ENCODE assay signal across 1 cellular context in genomic region chr6:86712039-86712438, GRCh38.
TF ChIP-seq lines count a peak whose summit lies in the region.

No MANE protein-coding gene starts in this region.

TF ChIP-seq in GM23338, 12 proteins besides CTCF, POLR2A, EP300 and RAD21 (continued from another document):
- TF ChIP-seq REST (IDR thresholded peaks at IDR 0.05; ENCODE audit: unreplicated experiment) (no peak), STAT1 (IDR thresholded peaks at IDR 0.05; ENCODE audit: unreplicated experiment) (no peak), ZNF114 (CRISPR knock-in tag; IDR thresholded peaks at IDR 0.05) (no peak), CREB1 (CRISPR knock-in tag; IDR thresholded peaks at IDR 0.05; ENCODE audit: low read depth) (no peak), EZH2phosphoT487 (IDR thresholded peaks at IDR 0.05; ENCODE audit: unreplicated experiment) (no peak), POLR2AphosphoS5 (IDR thresholded peaks at IDR 0.05; ENCODE audit: low read depth) (no peak), EZH2 (IDR thresholded peaks at IDR 0.05; ENCODE audit: low read depth, unreplicated experiment) (no peak)
